15 cellular contexts compared by ENCODE assay signal in genomic region chr20:55333798-55334197, GRCh38.
A peak's percentile ranks its signal among the peaks of the same experiment; 100 is the strongest.
DNase-seq lines count a peak whose midpoint lies in the region; ATAC-seq and TF ChIP-seq lines count a peak whose summit lies in the region.
"Had no signal": no experiment of that assay in that cellular context is flagged by ENCODE, and none has a peak within 500 bp of the region (broad histone marks: within the 10 kb centered on the region; RNA-seq: fewer than 3 reads in every experiment).

No MANE protein-coding gene starts in this region.

- no peaks in the 10 kb centered on the region for H3K9me3 Mint-ChIP-seq in neural progenitor cell

- no peak overlapping the region for H2AFZ ChIP-seq in neural progenitor cell (replicated peaks)

- no peak overlapping the region for H3K9ac ChIP-seq in neural progenitor cell
- H3K9ac ChIP-seq: BLaER1 treated with 17β-estradiol and CSF1 and Interleukin-3, amounts not matched to agents 10 nM and 100 nM; KMS-11 had no signal

- no peaks in the 10 kb centered on the region for H3K27me3 Mint-ChIP-seq in neural progenitor cell (ENCODE audit: insufficient read depth, low read depth)
- H3K27me3 Mint-ChIP-seq: CD4-positive, alpha-beta T cell had no signal

- H3K27ac Mint-ChIP-seq in neural progenitor cell: no peak overlapping the region
- H3K27ac Mint-ChIP-seq: CD4-positive, alpha-beta T cell had no signal

- H3K27me3 ChIP-seq in foreskin keratinocyte: no peaks in the 10 kb centered on the region
- no peaks in the 10 kb centered on the region for H3K27me3 ChIP-seq in neural progenitor cell
- H3K27me3 ChIP-seq in right cardiac atrium (ENCODE audit: control insufficient read depth, insufficient read depth): no peaks in the 10 kb centered on the region
- H3K27me3 ChIP-seq: BLaER1 treated with 17β-estradiol and CSF1 and Interleukin-3, amounts not matched to agents 10 nM and 100 nM had no signal

- no peaks in the 10 kb centered on the region for H3K9me3 ChIP-seq in neural progenitor cell (ENCODE audit: low read depth)
- H3K9me3 ChIP-seq in right cardiac atrium (ENCODE audit: control insufficient read depth, low read length): no peaks in the 10 kb centered on the region
- H3K9me3 ChIP-seq: BLaER1 treated with 17β-estradiol and CSF1 and Interleukin-3, amounts not matched to agents 10 nM and 100 nM had no signal

- no peaks in the 10 kb centered on the region for H3K36me3 Mint-ChIP-seq in neural progenitor cell

- H3K4me1 ChIP-seq in foreskin keratinocyte (no peaks in the 10 kb centered on the region), neural progenitor cell (peaks cover 13% of the 10 kb centered on the region), right cardiac atrium (ENCODE audit: control insufficient read depth, insufficient read depth, low read length) (no peaks in the 10 kb centered on the region)
- H3K4me1 ChIP-seq: BLaER1 treated with 17β-estradiol and CSF1 and Interleukin-3, amounts not matched to agents 10 nM and 100 nM had no signal

- H3K4me3 ChIP-seq in neural progenitor cell (no peak overlapping the region), right cardiac atrium (ENCODE audit: low read length) (no peak overlapping the region)
- H3K4me3 ChIP-seq: BLaER1 treated with 17β-estradiol and CSF1 and Interleukin-3, amounts not matched to agents 10 nM and 100 nM had no signal

- ATAC-seq in foreskin keratinocyte: peak; percentile 54
- ATAC-seq in right cardiac atrium: no peak

- WGBS in right cardiac atrium: 39% methylated on average over 2 of the region's 2 CpGs

- H3K4me1 Mint-ChIP-seq in neural progenitor cell: peaks cover 4% of the 10 kb centered on the region

- no peak overlapping the region for H3K4me2 ChIP-seq in neural progenitor cell
- H3K4me2 ChIP-seq: BLaER1 treated with 17β-estradiol and CSF1 and Interleukin-3, amounts not matched to agents 10 nM and 100 nM; KMS-11 had no signal

- no peaks in the 10 kb centered on the region for H3F3A ChIP-seq in neural progenitor cell (ENCODE audit: low read depth)

- TF ChIP-seq CTCF in foreskin keratinocyte (conservative IDR thresholded peaks at IDR 0.05) (no peak), neural progenitor cell (IDR thresholded peaks at IDR 0.05) (no peak)

- H3K27ac ChIP-seq in foreskin keratinocyte: no peak overlapping the region
- H3K27ac ChIP-seq in neural progenitor cell: no peak overlapping the region
- no peak overlapping the region for H3K27ac ChIP-seq in right cardiac atrium (ENCODE audit: low read length)
- H3K27ac ChIP-seq: BLaER1 treated with 17β-estradiol and CSF1 and Interleukin-3, amounts not matched to agents 10 nM and 100 nM; KMS-11 had no signal

- intact Hi-C loops in right cardiac atrium (cut with DNase I): no loop called here

- no peak overlapping the region for H3K4me3 Mint-ChIP-seq in neural progenitor cell
- H3K4me3 Mint-ChIP-seq: CD4-positive, alpha-beta T cell had no signal

- H3K79me2 ChIP-seq in neural progenitor cell (ENCODE audit: low read depth): no peaks in the 10 kb centered on the region

- DNase-seq in Daoy (ENCODE audit: low read depth): peak; percentile 17
- peak; percentile 21 for DNase-seq in M059J (ENCODE audit: low read depth)
- DNase-seq in foreskin keratinocyte: peak in 1 of 2 donors; percentile 23
- DNase-seq in neural progenitor cell (ENCODE audit: low spot score): peak; percentile 13
- no peak for DNase-seq in cerebellum (ENCODE audit: low spot score)
- DNase-seq in DMS79 treated with DMSO at 0.1 percent for 48 hours (lab: John Stamatoyannopoulos, UW): no peak
- DNase-seq in right cardiac atrium: no peak
- DNase-seq: ACHN; Calu3; CD4-positive, alpha-beta T cell; DMS153; DND-41; GF-D8 had no signal

- H3K36me3 ChIP-seq in neural progenitor cell: no peaks in the 10 kb centered on the region
- H3K36me3 ChIP-seq: BLaER1 treated with 17β-estradiol and CSF1 and Interleukin-3, amounts not matched to agents 10 nM and 100 nM had no signal

- H4K20me1 ChIP-seq in neural progenitor cell (ENCODE audit: low read depth): no peaks in the 10 kb centered on the region
- H4K20me1 ChIP-seq: BLaER1 treated with 17β-estradiol and CSF1 and Interleukin-3, amounts not matched to agents 10 nM and 100 nM had no signal

Comparison
In these comparisons a context has a peak if more than half of its experiments do, and no peak if none do; other contexts are left out.
1. DNase-seq: peak in Daoy (single experiment), M059J (single experiment) and neural progenitor cell (single experiment); none in cerebellum (single experiment), DMS79 treated with DMSO at 0.1 percent for 48 hours (single experiment) and right cardiac atrium (0 of 3).